Comparison of ENCODE assay signal across 15 cellular contexts in genomic region chr10:7424315-7424714, GRCh38. TPM values are rescaled to one million over a fixed set of nuclear protein-coding genes. Genes with fewer than 3 reads are reported as not detected.
DNase-seq lines count a peak whose midpoint lies in the region; ATAC-seq, FAIRE-seq and TF ChIP-seq lines count a peak whose summit lies in the region.
"Had no signal": no experiment of that assay in that cellular context is flagged by ENCODE, and none has a peak within 500 bp of the region (broad histone marks: within the 10 kb centered on the region; RNA-seq: fewer than 3 reads in every experiment).

No MANE protein-coding gene starts in this region.

- FAIRE-seq in GM19239 (lab: Jason Lieb, UNC) = no peak

- no peaks in the 10 kb centered on the region for H3K4me1 ChIP-seq in mucosa of descending colon (ENCODE audit: low read depth)
- no peaks in the 10 kb centered on the region for H3K4me1 ChIP-seq in BE2C

- H3K27me3 Mint-ChIP-seq in activated CD8-positive, alpha-beta memory T cell treated with anti-CD3 and anti-CD28 coated beads, Interleukin-2, amount 10 ng/mL, durations not matched to agents 7 days and 5 days = peaks cover 8% of the 10 kb centered on the region

- H3K9me3 ChIP-seq in mucosa of descending colon (no peaks in the 10 kb centered on the region), BE2C (no peaks in the 10 kb centered on the region)

- peaks cover 2% of the 10 kb centered on the region for H3K36me3 Mint-ChIP-seq in activated CD8-positive, alpha-beta memory T cell treated with anti-CD3 and anti-CD28 coated beads, Interleukin-2, amount 10 ng/mL, durations not matched to agents 7 days and 5 days

- no peak for TF ChIP-seq CTCF in mucosa of descending colon (IDR thresholded peaks at IDR 0.05)
- no peak for TF ChIP-seq CTCF in BE2C (IDR thresholded peaks at IDR 0.05; ENCODE audit: low read depth, low read length)

- DNase-seq in Daoy (ENCODE audit: low read depth) (peak; percentile 22), mucosa of descending colon (peak in 1 of 3 donors; percentile 20), BE2C (no peak), DMS 273 treated with DMSO at 0.1 percent for 48 hours (lab: John Stamatoyannopoulos, UW) (no peak), GM19239 (ENCODE audit: insufficient read length, low spot score) (no peak)
- DNase-seq in activated CD8-positive, alpha-beta memory T cell treated with anti-CD3 and anti-CD28 coated beads, Interleukin-2, amount 10 ng/mL, durations not matched to agents 7 days and 5 days = peak; percentile 79
- DNase-seq: activated CD4-positive, alpha-beta T cell treated with anti-CD3 and anti-CD28 coated beads for 1 hour; midbrain; NCI-H146; NCI-H748 treated with DMSO at 0.1 percent for 48 hours; retina; stimulated activated CD4-positive, alpha-beta T cell treated with anti-CD3 and anti-CD28 coated beads, Interleukin-4, amount 100 ng/mL, for 4 hours had no signal

- H3K36me3 ChIP-seq in mucosa of descending colon (ENCODE audit: low read depth) (no peaks in the 10 kb centered on the region), BE2C (no peaks in the 10 kb centered on the region)

- intact Hi-C loops in mucosa of descending colon (cut with DNase I, micrococcal nuclease) = no loop called here

- H3K27ac Mint-ChIP-seq in activated CD8-positive, alpha-beta memory T cell treated with anti-CD3 and anti-CD28 coated beads, Interleukin-2, amount 10 ng/mL, durations not matched to agents 7 days and 5 days = peak overlapping the region; percentile 21

- H3K27me3 ChIP-seq in BE2C = peaks cover 25% of the 10 kb centered on the region

- H3K4me1 Mint-ChIP-seq in activated CD8-positive, alpha-beta memory T cell treated with anti-CD3 and anti-CD28 coated beads, Interleukin-2, amount 10 ng/mL, durations not matched to agents 7 days and 5 days = peaks cover 34% of the 10 kb centered on the region

- no peaks in the 10 kb centered on the region for H3K9me3 Mint-ChIP-seq in activated CD8-positive, alpha-beta memory T cell treated with anti-CD3 and anti-CD28 coated beads, Interleukin-2, amount 10 ng/mL, durations not matched to agents 7 days and 5 days (ENCODE audit: low read depth)

- peak; percentile 74 for ATAC-seq in HG03442 (IDR thresholded peaks at IDR 0.05; ENCODE audit: unreplicated experiment)
- peak; percentile 94 for ATAC-seq in activated CD8-positive, alpha-beta memory T cell treated with anti-CD3 and anti-CD28 coated beads, Interleukin-2, amount 10 ng/mL, durations not matched to agents 7 days and 5 days
- peak; percentile 47 for ATAC-seq in mucosa of descending colon
- no peak for ATAC-seq in HG02571 (IDR thresholded peaks at IDR 0.05; ENCODE audit: unreplicated experiment)

- no peak overlapping the region for H3K4me3 ChIP-seq in mucosa of descending colon
- H3K4me3 ChIP-seq in BE2C (ENCODE audit: low read depth, low read length) = no peak overlapping the region
- H3K4me3 ChIP-seq: coronary artery had no signal

- CTCF ChIA-PET in activated CD8-positive, alpha-beta memory T cell treated with anti-CD3 and anti-CD28 coated beads, Interleukin-2, amount 10 ng/mL, durations not matched to agents 7 days and 5 days (lab: Charles Lee) = interaction anchor here (0.6 to 2.6 kb wide), 12 partner anchors 9 to 831 kb away, joined by 3 to 16 read pairs (median 6); partner anchors contain the start of gene SFMBT2

- no peak overlapping the region for H3K4me3 Mint-ChIP-seq in activated CD8-positive, alpha-beta memory T cell treated with anti-CD3 and anti-CD28 coated beads, Interleukin-2, amount 10 ng/mL, durations not matched to agents 7 days and 5 days

RNA-seq across cellular contexts. Expression of gene SFMBT2, which starts 13.5 kb away (rescaled TPM):
- 4.3 and 4.6 TPM in 2 replicates for total RNA-seq in Daoy (2014; rRNA removed; shearing (Covaris generic))
- 10 to 100 TPM; 49.5 to 69.0 TPM for total RNA-seq in activated CD8-positive, alpha-beta memory T cell treated with anti-CD3 and anti-CD28 coated beads, Interleukin-2, amount 10 ng/mL, durations not matched to agents 7 days and 5 days
- 1 to 10 TPM; 3.9 to 8.8 (median 5.7) TPM for total RNA-seq in mucosa of descending colon
- polyA plus RNA-seq in BE2C (2012; ENCODE audit: insufficient read depth, insufficient read length, low read depth) = 14.7 TPM

Comparison
In these comparisons a context has a peak if more than half of its experiments do, and no peak if none do; other contexts are left out.
1. DNase-seq: peak in Daoy (single experiment) and activated CD8-positive, alpha-beta memory T cell treated with anti-CD3 and anti-CD28 coated beads, Interleukin-2, amount 10 ng/mL, durations not matched to agents 7 days and 5 days (single experiment); none in BE2C (single experiment), DMS 273 treated with DMSO at 0.1 percent for 48 hours (single experiment) and GM19239 (single experiment).